ENCODE assay signal across 9 cellular contexts in genomic region chr15:28977377-28978010, GRCh38.
DNase-seq lines count a peak whose midpoint lies in the region; ATAC-seq, FAIRE-seq and TF ChIP-seq lines count a peak whose summit lies in the region.
"Had no signal": no experiment of that assay in that cellular context is flagged by ENCODE, and none has a peak within 500 bp of the region (broad histone marks: within the 10 kb centered on the region; RNA-seq: fewer than 3 reads in every experiment).

No MANE protein-coding gene starts in this region.

- peak; percentile 35 for ATAC-seq in activated naive CD8-positive, alpha-beta T cell treated with anti-CD3 and anti-CD28 coated beads, Interleukin-2, amount 50 U/mL, for 24 hours
- ATAC-seq in aorta (ENCODE audit: low FRiP score) (peak; percentile 58), HG03045 (IDR thresholded peaks at IDR 0.05; ENCODE audit: unreplicated experiment) (no peak)
- ATAC-seq in CD8-positive, alpha-beta T cell, result no peak

- H3K4me1 ChIP-seq in aorta (ENCODE audit: control insufficient read depth in 1 of 2, insufficient read depth in 2 of 2, low read length in 2 of 2) (no peaks in the 10 kb centered on the region), kidney (ENCODE audit: control insufficient read depth in 1 of 2, insufficient read depth in 1 of 2, low read depth in 1 of 2, low read length in 2 of 2) (no peaks in the 10 kb centered on the region)
- H3K4me1 ChIP-seq in CD8-positive, alpha-beta T cell (ENCODE audit: insufficient read depth, low read length), result peaks cover 38% of the 10 kb centered on the region

- no peak overlapping the region for H3K27ac Mint-ChIP-seq in activated naive CD8-positive, alpha-beta T cell treated with anti-CD3 and anti-CD28 coated beads, Interleukin-2, amount 50 U/mL, for 24 hours
- H3K27ac Mint-ChIP-seq in activated naive CD8-positive, alpha-beta T cell treated with anti-CD3 and anti-CD28 coated beads for 36 hours, result no peak overlapping the region
- H3K27ac Mint-ChIP-seq in CD8-positive, alpha-beta T cell, result no peak overlapping the region
- H3K27ac Mint-ChIP-seq: CD4-positive, CD25-positive, alpha-beta regulatory T cell had no signal

- H3K27ac ChIP-seq in brain microvascular endothelial cell (peak overlapping the region; percentile 70), aorta (ENCODE audit: low read depth in 1 of 2, low read length in 2 of 2) (no peak overlapping the region), kidney (ENCODE audit: low read depth in 2 of 2, low read length in 2 of 2) (no peak overlapping the region)
- H3K27ac ChIP-seq in CD8-positive, alpha-beta T cell (ENCODE audit: low read depth, low read length), result no peak overlapping the region

- H3K4me1 Mint-ChIP-seq in activated naive CD8-positive, alpha-beta T cell treated with anti-CD3 and anti-CD28 coated beads, Interleukin-2, amount 50 U/mL, for 24 hours, result peaks cover 28% of the 10 kb centered on the region
- H3K4me1 Mint-ChIP-seq in activated naive CD8-positive, alpha-beta T cell treated with anti-CD3 and anti-CD28 coated beads for 36 hours, result peaks cover 46% of the 10 kb centered on the region
- peaks cover 51% of the 10 kb centered on the region for H3K4me1 Mint-ChIP-seq in CD8-positive, alpha-beta T cell (ENCODE audit: low read depth)

- H3K36me3 Mint-ChIP-seq in activated naive CD8-positive, alpha-beta T cell treated with anti-CD3 and anti-CD28 coated beads, Interleukin-2, amount 50 U/mL, for 24 hours (ENCODE audit: low read depth), result no peaks in the 10 kb centered on the region
- H3K36me3 Mint-ChIP-seq in activated naive CD8-positive, alpha-beta T cell treated with anti-CD3 and anti-CD28 coated beads for 36 hours, result peaks cover 1% of the 10 kb centered on the region
- H3K36me3 Mint-ChIP-seq in CD8-positive, alpha-beta T cell, result peaks cover 22% of the 10 kb centered on the region

- no peak overlapping the region for H3K4me3 ChIP-seq in brain microvascular endothelial cell (ENCODE audit: low read depth, low read length)
- no peak overlapping the region for H3K4me3 ChIP-seq in aorta (ENCODE audit: low read length in 2 of 2)
- H3K4me3 ChIP-seq in kidney (ENCODE audit: low read length in 2 of 2), result no peak overlapping the region
- H3K4me3 ChIP-seq in CD8-positive, alpha-beta T cell (ENCODE audit: low read depth, low read length), result no peak overlapping the region

- CTCF ChIA-PET in CD8-positive, alpha-beta T cell (lab: Charles Lee), result interaction anchor here (1.1 to 1.4 kb wide), 5 partner anchors 11 to 113 kb away, joined by 3 to 9 read pairs (median 4); no protein-coding TSS in a partner anchor

- TF ChIP-seq CTCF in brain microvascular endothelial cell (IDR thresholded peaks at IDR 0.05; ENCODE audit: low read depth, low read length, missing control alignments) (no peak), kidney (IDR thresholded peaks at IDR 0.05; ENCODE audit: borderline replicate concordance, extremely low read depth, insufficient read depth) (no peak)
- TF ChIP-seq CTCF in CD8-positive, alpha-beta T cell (IDR thresholded peaks at IDR 0.05), result no peak

- intact Hi-C loops in aorta (cut with DNase I), result no loop called here
- intact Hi-C loops in kidney (cut with DNase I), result no loop called here
- intact Hi-C loops in CD8-positive, alpha-beta T cell (cut with DNase I, micrococcal nuclease), result loop anchor here in 1 of 2 experiments (10.0 kb wide), 1 partner anchor 193 kb away; no protein-coding TSS in a partner anchor

- FAIRE-seq in kidney (lab: Jason Lieb, UNC), result no peak

- H3K4me3 Mint-ChIP-seq in activated naive CD8-positive, alpha-beta T cell treated with anti-CD3 and anti-CD28 coated beads, Interleukin-2, amount 50 U/mL, for 24 hours, result no peak overlapping the region
- H3K4me3 Mint-ChIP-seq in activated naive CD8-positive, alpha-beta T cell treated with anti-CD3 and anti-CD28 coated beads for 36 hours, result no peak overlapping the region
- no peak overlapping the region for H3K4me3 Mint-ChIP-seq in CD8-positive, alpha-beta T cell
- H3K4me3 Mint-ChIP-seq: CD4-positive, CD25-positive, alpha-beta regulatory T cell had no signal

- no peaks in the 10 kb centered on the region for H3K27me3 Mint-ChIP-seq in activated naive CD8-positive, alpha-beta T cell treated with anti-CD3 and anti-CD28 coated beads, Interleukin-2, amount 50 U/mL, for 24 hours
- H3K27me3 Mint-ChIP-seq in activated naive CD8-positive, alpha-beta T cell treated with anti-CD3 and anti-CD28 coated beads for 36 hours, result no peaks in the 10 kb centered on the region
- no peaks in the 10 kb centered on the region for H3K27me3 Mint-ChIP-seq in CD8-positive, alpha-beta T cell (ENCODE audit: low read depth)

- no peaks in the 10 kb centered on the region for H3K9me3 ChIP-seq in aorta (ENCODE audit: control insufficient read depth, low read length)
- H3K9me3 ChIP-seq in kidney (ENCODE audit: control insufficient read depth in 1 of 2, low read length in 2 of 2), result no peaks in the 10 kb centered on the region
- no peaks in the 10 kb centered on the region for H3K9me3 ChIP-seq in CD8-positive, alpha-beta T cell (ENCODE audit: low read length)

- in situ Hi-C loops in brain microvascular endothelial cell (cut with HindIII; ENCODE audit: low pct_ligation_motif_present, low sequenced_read_pairs), result no loop called here

- no peaks in the 10 kb centered on the region for H3K36me3 ChIP-seq in brain microvascular endothelial cell (replicated peaks)
- H3K36me3 ChIP-seq in aorta (ENCODE audit: control insufficient read depth in 1 of 2, insufficient read depth in 2 of 2, low read length in 1 of 2), result no peaks in the 10 kb centered on the region
- H3K36me3 ChIP-seq in kidney (ENCODE audit: control insufficient read depth in 1 of 2, insufficient read depth in 2 of 2, low read length in 2 of 2), result no peaks in the 10 kb centered on the region
- H3K36me3 ChIP-seq in CD8-positive, alpha-beta T cell (ENCODE audit: insufficient read depth, low read length), result no peaks in the 10 kb centered on the region

- H3K27me3 ChIP-seq in brain microvascular endothelial cell (replicated peaks) (no peaks in the 10 kb centered on the region), aorta (ENCODE audit: control insufficient read depth in 1 of 2, insufficient read depth in 2 of 2, low read length in 1 of 2) (no peaks in the 10 kb centered on the region)
- no peaks in the 10 kb centered on the region for H3K27me3 ChIP-seq in CD8-positive, alpha-beta T cell (ENCODE audit: insufficient read depth, low read length)

- no peak overlapping the region for H3K9ac ChIP-seq in kidney (ENCODE audit: low read length in 2 of 2)

- DNase-seq in activated naive CD8-positive, alpha-beta T cell treated with anti-CD3 and anti-CD28 coated beads, Interleukin-2, amount 50 U/mL, for 24 hours, result no peak
- no peak for DNase-seq in activated naive CD8-positive, alpha-beta T cell treated with anti-CD3 and anti-CD28 coated beads for 36 hours
- peak; percentile 96 for DNase-seq in brain microvascular endothelial cell
- peak; percentile 67 for DNase-seq in iPS-NIHi7 (ENCODE audit: extremely low spot score)
- DNase-seq in aorta, result peak in 1 of 2 donors; percentile 76
- DNase-seq in kidney, result no peak
- no peak for DNase-seq in CD8-positive, alpha-beta T cell
- DNase-seq: CD4-positive, CD25-positive, alpha-beta regulatory T cell had no signal

- POLR2A ChIA-PET in CD8-positive, alpha-beta T cell (lab: Charles Lee), result no interaction called here

- WGBS in aorta, 2 donors, result 61 to 66% methylated on average over 6 of the region's 6 CpGs

- H3K9me3 Mint-ChIP-seq in activated naive CD8-positive, alpha-beta T cell treated with anti-CD3 and anti-CD28 coated beads, Interleukin-2, amount 50 U/mL, for 24 hours, result no peaks in the 10 kb centered on the region
- H3K9me3 Mint-ChIP-seq in activated naive CD8-positive, alpha-beta T cell treated with anti-CD3 and anti-CD28 coated beads for 36 hours, result no peaks in the 10 kb centered on the region
- no peaks in the 10 kb centered on the region for H3K9me3 Mint-ChIP-seq in CD8-positive, alpha-beta T cell
- H3K9me3 Mint-ChIP-seq: CD4-positive, CD25-positive, alpha-beta regulatory T cell had no signal

Comparison
In these comparisons a context has a peak if more than half of its experiments do, and no peak if none do; other contexts are left out.
1. ATAC-seq: peak in activated naive CD8-positive, alpha-beta T cell treated with anti-CD3 and anti-CD28 coated beads, Interleukin-2, amount 50 U/mL, for 24 hours (single experiment) and aorta (single experiment); none in HG03045 (single experiment) and CD8-positive, alpha-beta T cell (single experiment).
2. DNase-seq: peak in brain microvascular endothelial cell (single experiment) and iPS-NIHi7 (single experiment); none in activated naive CD8-positive, alpha-beta T cell treated with anti-CD3 and anti-CD28 coated beads, Interleukin-2, amount 50 U/mL, for 24 hours (single experiment), activated naive CD8-positive, alpha-beta T cell treated with anti-CD3 and anti-CD28 coated beads for 36 hours (single experiment), kidney (single experiment) and CD8-positive, alpha-beta T cell (0 of 7).